In the genomic region with DNA sequence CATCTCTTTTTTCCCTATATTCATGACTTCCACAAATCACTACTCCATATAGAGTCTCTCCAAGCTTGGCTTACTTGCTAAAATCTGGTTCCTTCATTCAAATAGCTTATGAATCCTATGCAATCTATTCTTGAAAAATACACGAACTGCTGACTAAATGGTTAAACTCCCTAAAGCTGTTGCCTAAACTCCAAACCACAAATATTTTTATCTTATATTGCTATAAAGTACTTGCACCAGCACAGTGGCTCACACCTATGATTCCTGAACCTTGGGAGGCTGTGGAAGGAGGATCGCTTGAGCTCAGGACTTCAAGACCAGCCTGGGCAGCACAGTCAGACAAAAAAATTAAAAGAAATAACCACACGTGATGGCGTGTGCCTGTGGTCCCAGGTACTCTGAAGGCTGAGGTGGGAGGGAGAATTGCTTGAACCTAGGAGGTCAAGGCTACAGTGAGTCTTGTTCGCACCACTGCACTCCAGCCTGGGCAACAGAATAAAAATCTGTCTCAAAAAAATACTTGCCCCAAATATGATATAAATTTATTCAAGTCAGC, we compare ENCODE assay signal across 17 cellular contexts. TPM values are rescaled to one million over a fixed set of nuclear protein-coding genes. Genes with fewer than 3 reads are reported as not detected.
DNase-seq lines count a peak whose midpoint lies in the region; ATAC-seq and TF ChIP-seq lines count a peak whose summit lies in the region.
"Had no signal": no experiment of that assay in that cellular context is flagged by ENCODE, and none has a peak within 500 bp of the region (broad histone marks: within the 10 kb centered on the region; RNA-seq: fewer than 3 reads in every experiment).

No MANE protein-coding gene starts in this region.

- peak overlapping the region; percentile 27 for H3K27ac Mint-ChIP-seq in activated CD8-positive, alpha-beta T cell treated with anti-CD3 and anti-CD28 coated beads for 36 hours
- no peak overlapping the region for H3K27ac Mint-ChIP-seq in activated CD8-positive, alpha-beta T cell treated with anti-CD3 and anti-CD28 coated beads, Interleukin-2, amount 10 ng/mL, durations not matched to agents 7 days and 5 days
- peak overlapping the region; percentile 30 to 67 for H3K27ac Mint-ChIP-seq in effector memory CD8-positive, alpha-beta T cell
- no peak overlapping the region for H3K27ac Mint-ChIP-seq in neural progenitor cell
- H3K27ac Mint-ChIP-seq: activated T-cell treated with anti-CD3 and anti-CD28 coated beads, Interleukin-2, amount 50 U/mL, for 24 hours; endodermal cell had no signal

- no peaks in the 10 kb centered on the region for H3K27me3 ChIP-seq in Loucy (ENCODE audit: insufficient read depth, low read length, poor library complexity, severe bottlenecking)
- H3K27me3 ChIP-seq in neural progenitor cell: no peaks in the 10 kb centered on the region
- H3K27me3 ChIP-seq in heart right ventricle: no peaks in the 10 kb centered on the region
- H3K27me3 ChIP-seq: ovary had no signal

- H3K36me3 ChIP-seq in Loucy (ENCODE audit: insufficient read depth, low read length): no peaks in the 10 kb centered on the region
- H3K36me3 ChIP-seq in neural progenitor cell: no peaks in the 10 kb centered on the region
- peaks cover 0 to 12% (median 0%) of the 10 kb centered on the region in 9 donors for H3K36me3 ChIP-seq in heart right ventricle
- H3K36me3 ChIP-seq: ovary had no signal

- no peak for DNase-seq in activated CD8-positive, alpha-beta T cell treated with anti-CD3 and anti-CD28 coated beads for 36 hours
- DNase-seq in activated CD8-positive, alpha-beta T cell treated with anti-CD3 and anti-CD28 coated beads, Interleukin-2, amount 10 ng/mL, durations not matched to agents 7 days and 5 days: no peak
- no peak for DNase-seq in effector memory CD8-positive, alpha-beta T cell
- DNase-seq in neural progenitor cell (ENCODE audit: low spot score): no peak
- DNase-seq in C1 segment of cervical spinal cord (lab: John Stamatoyannopoulos, UW): no peak
- no peak for DNase-seq in SHP77 treated with DMSO at 0.1 percent for 48 hours (lab: John Stamatoyannopoulos, UW)
- no peak for DNase-seq in heart right ventricle
- DNase-seq: activated CD4-positive, alpha-beta T cell treated with anti-CD3 and anti-CD28 coated beads, Interleukin-2, amount 50 U/mL, for 1 hour; activated T-cell treated with anti-CD3 and anti-CD28 coated beads, Interleukin-2, amount 50 U/mL, for 24 hours; endodermal cell; left colon; midbrain; NCI-H2081 treated with DMSO at 0.1 percent for 48 hours; NCI-H524; ovary; stimulated activated CD4-positive, alpha-beta T cell treated with anti-CD3 and anti-CD28 coated beads, Interleukin-4, amount 100 ng/mL, for 24 hours had no signal

- no peak for TF ChIP-seq CTCF in activated CD8-positive, alpha-beta T cell treated with anti-CD3 and anti-CD28 coated beads for 36 hours (IDR thresholded peaks at IDR 0.05)
- no peak for TF ChIP-seq CTCF in Loucy (conservative IDR thresholded peaks at IDR 0.05; ENCODE audit: low read length)
- no peak for TF ChIP-seq CTCF in neural progenitor cell (IDR thresholded peaks at IDR 0.05)
- no peak for TF ChIP-seq CTCF in heart right ventricle (IDR thresholded peaks at IDR 0.05)

- WGBS in heart right ventricle, 2 donors: 78 to 84% methylated on average over 5 of the region's 5 CpGs

- H3K9me3 ChIP-seq in Loucy (ENCODE audit: insufficient read depth, low read depth, low read length) (no peaks in the 10 kb centered on the region), neural progenitor cell (ENCODE audit: low read depth) (no peaks in the 10 kb centered on the region), heart right ventricle (peaks cover 0 to 9% (median 0%) of the 10 kb centered on the region in 11 donors)
- H3K9me3 ChIP-seq: ovary had no signal

- peaks cover 13% of the 10 kb centered on the region for H3K36me3 Mint-ChIP-seq in activated CD8-positive, alpha-beta T cell treated with anti-CD3 and anti-CD28 coated beads for 36 hours (ENCODE audit: low read depth)
- H3K36me3 Mint-ChIP-seq in activated CD8-positive, alpha-beta T cell treated with anti-CD3 and anti-CD28 coated beads, Interleukin-2, amount 10 ng/mL, durations not matched to agents 7 days and 5 days (ENCODE audit: low read depth): peaks cover 21% of the 10 kb centered on the region
- peaks cover 19% of the 10 kb centered on the region for H3K36me3 Mint-ChIP-seq in effector memory CD8-positive, alpha-beta T cell (ENCODE audit: insufficient read depth)
- H3K36me3 Mint-ChIP-seq in neural progenitor cell: peaks cover 10% of the 10 kb centered on the region

- POLR2A ChIA-PET in activated CD8-positive, alpha-beta T cell treated with anti-CD3 and anti-CD28 coated beads for 36 hours (lab: Charles Lee): no interaction called here
- POLR2A ChIA-PET in activated CD8-positive, alpha-beta T cell treated with anti-CD3 and anti-CD28 coated beads, Interleukin-2, amount 10 ng/mL, durations not matched to agents 7 days and 5 days (lab: Charles Lee): interaction anchor here (0.6 kb wide), 1 partner anchor 966 kb away, joined by 3 read pairs; no protein-coding TSS in a partner anchor

- H3F3A ChIP-seq in Loucy (ENCODE audit: low read depth) (no peaks in the 10 kb centered on the region), neural progenitor cell (ENCODE audit: low read depth) (peaks cover 13% of the 10 kb centered on the region)

- H4K20me1 ChIP-seq in Loucy (ENCODE audit: insufficient read depth, low read length, poor library complexity, severe bottlenecking): peaks cover 26% of the 10 kb centered on the region
- peaks cover 5% of the 10 kb centered on the region for H4K20me1 ChIP-seq in neural progenitor cell (ENCODE audit: low read depth)

- no peak overlapping the region for H2AFZ ChIP-seq in Loucy (ENCODE audit: low read length)
- H2AFZ ChIP-seq in neural progenitor cell (replicated peaks): no peak overlapping the region

- intact Hi-C loops in activated CD8-positive, alpha-beta T cell treated with anti-CD3 and anti-CD28 coated beads for 36 hours (cut with micrococcal nuclease): no loop called here
- intact Hi-C loops in heart right ventricle (cut with DNase I): no loop called here

- H3K4me2 ChIP-seq in Loucy (ENCODE audit: low read depth, low read length, poor library complexity, severe bottlenecking) (peak overlapping the region; percentile 86), neural progenitor cell (no peak overlapping the region)

- H3K4me3 ChIP-seq in Loucy (ENCODE audit: low read length, poor library complexity, severe bottlenecking): peak overlapping the region; percentile 88
- no peak overlapping the region for H3K4me3 ChIP-seq in neural progenitor cell
- no peak overlapping the region for H3K4me3 ChIP-seq in heart right ventricle
- H3K4me3 ChIP-seq: ovary had no signal

- no peak overlapping the region for H3K27ac ChIP-seq in neural progenitor cell
- H3K27ac ChIP-seq in heart right ventricle: no peak overlapping the region
- H3K27ac ChIP-seq: ovary had no signal

- H3K79me2 ChIP-seq in Loucy (ENCODE audit: insufficient read depth, low read length) (peaks cover 84% of the 10 kb centered on the region), neural progenitor cell (ENCODE audit: low read depth) (peaks cover 68% of the 10 kb centered on the region)

- H3K9ac ChIP-seq in Loucy (ENCODE audit: low read depth, low read length, poor library complexity, severe bottlenecking): no peak overlapping the region
- no peak overlapping the region for H3K9ac ChIP-seq in neural progenitor cell

- H3K27me3 Mint-ChIP-seq in activated CD8-positive, alpha-beta T cell treated with anti-CD3 and anti-CD28 coated beads for 36 hours: no peaks in the 10 kb centered on the region
- no peaks in the 10 kb centered on the region for H3K27me3 Mint-ChIP-seq in activated CD8-positive, alpha-beta T cell treated with anti-CD3 and anti-CD28 coated beads, Interleukin-2, amount 10 ng/mL, durations not matched to agents 7 days and 5 days (ENCODE audit: low read depth)
- no peaks in the 10 kb centered on the region for H3K27me3 Mint-ChIP-seq in effector memory CD8-positive, alpha-beta T cell
- H3K27me3 Mint-ChIP-seq in neural progenitor cell (ENCODE audit: insufficient read depth, low read depth): peaks cover 2% of the 10 kb centered on the region
- H3K27me3 Mint-ChIP-seq: activated T-cell treated with anti-CD3 and anti-CD28 coated beads, Interleukin-2, amount 50 U/mL, for 24 hours had no signal

- H3K4me3 Mint-ChIP-seq in activated CD8-positive, alpha-beta T cell treated with anti-CD3 and anti-CD28 coated beads for 36 hours: no peak overlapping the region
- no peak overlapping the region for H3K4me3 Mint-ChIP-seq in activated CD8-positive, alpha-beta T cell treated with anti-CD3 and anti-CD28 coated beads, Interleukin-2, amount 10 ng/mL, durations not matched to agents 7 days and 5 days
- H3K4me3 Mint-ChIP-seq in effector memory CD8-positive, alpha-beta T cell: peak overlapping the region in 1 of 2 donors; percentile 99
- H3K4me3 Mint-ChIP-seq in neural progenitor cell: peak overlapping the region; percentile 53
- H3K4me3 Mint-ChIP-seq: endodermal cell had no signal

- peaks cover 64% of the 10 kb centered on the region for H3K4me1 Mint-ChIP-seq in activated CD8-positive, alpha-beta T cell treated with anti-CD3 and anti-CD28 coated beads for 36 hours (ENCODE audit: low read depth)
- H3K4me1 Mint-ChIP-seq in activated CD8-positive, alpha-beta T cell treated with anti-CD3 and anti-CD28 coated beads, Interleukin-2, amount 10 ng/mL, durations not matched to agents 7 days and 5 days (ENCODE audit: low read depth): peaks cover 56% of the 10 kb centered on the region
- H3K4me1 Mint-ChIP-seq in effector memory CD8-positive, alpha-beta T cell (ENCODE audit: low read depth in 2 of 2): peaks cover 35 to 59% of the 10 kb centered on the region in 2 donors
- H3K4me1 Mint-ChIP-seq in neural progenitor cell: peaks cover 18% of the 10 kb centered on the region

- no peak for ATAC-seq in activated CD8-positive, alpha-beta T cell treated with anti-CD3 and anti-CD28 coated beads for 36 hours
- ATAC-seq in activated CD8-positive, alpha-beta T cell treated with anti-CD3 and anti-CD28 coated beads, Interleukin-2, amount 10 ng/mL, durations not matched to agents 7 days and 5 days: no peak
- ATAC-seq in effector memory CD8-positive, alpha-beta T cell (replicated peaks): no peak
- no peak for ATAC-seq in heart right ventricle
- ATAC-seq: left colon had no signal

- CTCF ChIA-PET in activated CD8-positive, alpha-beta T cell treated with anti-CD3 and anti-CD28 coated beads for 36 hours (lab: Charles Lee): interaction anchor here (0.9 kb wide), 1 partner anchor 11 kb away, joined by 3 read pairs; no protein-coding TSS in a partner anchor
- CTCF ChIA-PET in activated CD8-positive, alpha-beta T cell treated with anti-CD3 and anti-CD28 coated beads, Interleukin-2, amount 10 ng/mL, durations not matched to agents 7 days and 5 days (lab: Charles Lee): no interaction called here

- no peaks in the 10 kb centered on the region for H3K9me2 ChIP-seq in Loucy (replicated peaks; ENCODE audit: low read depth, low read length)

- no peaks in the 10 kb centered on the region for H3K9me3 Mint-ChIP-seq in activated CD8-positive, alpha-beta T cell treated with anti-CD3 and anti-CD28 coated beads for 36 hours
- no peaks in the 10 kb centered on the region for H3K9me3 Mint-ChIP-seq in activated CD8-positive, alpha-beta T cell treated with anti-CD3 and anti-CD28 coated beads, Interleukin-2, amount 10 ng/mL, durations not matched to agents 7 days and 5 days (ENCODE audit: insufficient read depth)
- no peaks in the 10 kb centered on the region for H3K9me3 Mint-ChIP-seq in effector memory CD8-positive, alpha-beta T cell
- no peaks in the 10 kb centered on the region for H3K9me3 Mint-ChIP-seq in neural progenitor cell
- H3K9me3 Mint-ChIP-seq: activated T-cell treated with anti-CD3 and anti-CD28 coated beads, Interleukin-2, amount 50 U/mL, for 24 hours; endodermal cell had no signal

- H3K4me1 ChIP-seq in Loucy (ENCODE audit: insufficient read depth, low read length, poor library complexity, severe bottlenecking) (peaks cover 64% of the 10 kb centered on the region), neural progenitor cell (peaks cover 19% of the 10 kb centered on the region), heart right ventricle (peaks cover 5 to 63% (median 56%) of the 10 kb centered on the region in 9 donors)

RNA-seq across cellular contexts. Expression of a gene that starts 2.2 kb away (rescaled TPM):
- 10 to 100 TPM; 15.1 to 19.1 TPM for total RNA-seq in activated CD8-positive, alpha-beta T cell treated with anti-CD3 and anti-CD28 coated beads for 36 hours
- total RNA-seq in activated CD8-positive, alpha-beta T cell treated with anti-CD3 and anti-CD28 coated beads, Interleukin-2, amount 10 ng/mL, durations not matched to agents 7 days and 5 days: 10 to 100 TPM; 13.7 to 16.6 TPM
- total RNA-seq in neural progenitor cell (ENCODE audit: low replicate concordance) (21.5 and 28.4 TPM in 2 replicates), heart right ventricle (10 to 100 TPM; 22.2 to 40.0 (median 29.4) TPM)
- 10 to 100 TPM; 18.3 to 19.1 TPM for polyA plus RNA-seq in heart right ventricle

RNA-seq across cellular contexts. Expression of a gene that starts 2.5 kb away (rescaled TPM):
- total RNA-seq in activated CD8-positive, alpha-beta T cell treated with anti-CD3 and anti-CD28 coated beads for 36 hours: 10 to 100 TPM; 29.3 to 30.2 TPM
- total RNA-seq in activated CD8-positive, alpha-beta T cell treated with anti-CD3 and anti-CD28 coated beads, Interleukin-2, amount 10 ng/mL, durations not matched to agents 7 days and 5 days: 10 to 100 TPM; 19.1 to 21.2 TPM
- total RNA-seq in neural progenitor cell (ENCODE audit: low replicate concordance): 42.2 and 76.1 TPM in 2 replicates
- 10 to 100 TPM in 9 of 10 donors, 1 to 10 TPM in 1; 8.9 to 16.1 (median 12.4) TPM for total RNA-seq in heart right ventricle
- polyA plus RNA-seq in heart right ventricle: 10 to 100 TPM in 1 of 2 donors, 1 to 10 TPM in 1; 3.9 to 12.9 TPM

Comparison
In these comparisons a context has a peak if more than half of its experiments do, and no peak if none do; other contexts are left out.
1. H3K27ac Mint-ChIP-seq: peak in activated CD8-positive, alpha-beta T cell treated with anti-CD3 and anti-CD28 coated beads for 36 hours (single experiment) and effector memory CD8-positive, alpha-beta T cell (2 of 2); none in activated CD8-positive, alpha-beta T cell treated with anti-CD3 and anti-CD28 coated beads, Interleukin-2, amount 10 ng/mL, durations not matched to agents 7 days and 5 days (single experiment) and neural progenitor cell (single experiment).